In the genomic region with DNA sequence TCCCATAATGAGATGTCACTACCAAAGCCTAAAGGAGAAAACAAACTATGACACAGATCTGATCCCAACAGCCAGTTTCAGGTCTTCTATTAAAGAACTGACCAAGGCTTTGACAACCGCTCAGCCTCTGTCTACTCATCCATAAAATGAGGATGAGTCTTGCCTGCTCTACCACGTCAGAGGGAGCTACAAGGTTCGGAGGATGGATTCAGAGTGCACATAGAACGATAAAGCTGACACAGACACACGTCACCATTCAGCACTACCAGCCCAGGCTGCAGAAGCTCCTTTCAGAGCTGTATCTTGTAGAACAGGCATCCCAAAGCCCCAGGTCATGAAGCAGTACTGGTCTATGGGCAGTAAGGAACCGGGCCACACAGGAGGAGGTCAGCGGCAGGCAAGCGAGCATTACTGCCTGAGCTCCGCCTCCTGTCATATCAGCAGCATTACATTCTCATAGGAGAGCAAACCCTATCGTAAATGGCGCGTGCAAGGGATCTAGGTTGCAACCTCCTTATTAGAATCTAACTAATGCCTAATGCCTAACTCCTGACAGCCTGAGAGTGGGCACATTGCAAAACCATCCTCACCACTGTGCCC, we compare ENCODE assay signal across 1 cellular context.
TF ChIP-seq lines count a peak whose summit lies in the region.

No MANE protein-coding gene starts in this region.

TF ChIP-seq in K562, 482 proteins besides CTCF, POLR2A, EP300 and RAD21 (continues in another document):
- TF ChIP-seq, protein P1, sequence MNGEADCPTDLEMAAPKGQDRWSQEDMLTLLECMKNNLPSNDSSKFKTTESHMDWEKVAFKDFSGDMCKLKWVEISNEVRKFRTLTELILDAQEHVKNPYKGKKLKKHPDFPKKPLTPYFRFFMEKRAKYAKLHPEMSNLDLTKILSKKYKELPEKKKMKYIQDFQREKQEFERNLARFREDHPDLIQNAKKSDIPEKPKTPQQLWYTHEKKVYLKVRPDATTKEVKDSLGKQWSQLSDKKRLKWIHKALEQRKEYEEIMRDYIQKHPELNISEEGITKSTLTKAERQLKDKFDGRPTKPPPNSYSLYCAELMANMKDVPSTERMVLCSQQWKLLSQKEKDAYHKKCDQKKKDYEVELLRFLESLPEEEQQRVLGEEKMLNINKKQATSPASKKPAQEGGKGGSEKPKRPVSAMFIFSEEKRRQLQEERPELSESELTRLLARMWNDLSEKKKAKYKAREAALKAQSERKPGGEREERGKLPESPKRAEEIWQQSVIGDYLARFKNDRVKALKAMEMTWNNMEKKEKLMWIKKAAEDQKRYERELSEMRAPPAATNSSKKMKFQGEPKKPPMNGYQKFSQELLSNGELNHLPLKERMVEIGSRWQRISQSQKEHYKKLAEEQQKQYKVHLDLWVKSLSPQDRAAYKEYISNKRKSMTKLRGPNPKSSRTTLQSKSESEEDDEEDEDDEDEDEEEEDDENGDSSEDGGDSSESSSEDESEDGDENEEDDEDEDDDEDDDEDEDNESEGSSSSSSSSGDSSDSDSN (IDR thresholded peaks at IDR 0.05; ENCODE audit: borderline replicate concordance in 1 of 2, low read depth in 2 of 2, low read length in 2 of 2), result no peak
- TF ChIP-seq CTBP1 (IDR thresholded peaks at IDR 0.05; ENCODE audit: borderline replicate concordance) (peak; percentile 33; the same call in 1 of the 2 replicates), ZFP30 (CRISPR knock-in tag; IDR thresholded peaks at IDR 0.05; ENCODE audit: borderline replicate concordance) (no peak), BHLHE40 (IDR thresholded peaks at IDR 0.05; ENCODE audit: low read length) (no peak), HDAC2 (IDR thresholded peaks at IDR 0.05) (no peak), ZNF134 (CRISPR knock-in tag; conservative IDR thresholded peaks at IDR 0.05) (no peak), RUNX1 (IDR thresholded peaks at IDR 0.05; ENCODE audit: low read depth) (no peak), CREB1 (IDR thresholded peaks at IDR 0.05) (peak; percentile 76), CREB1 (CRISPR knock-in tag; IDR thresholded peaks at IDR 0.05) (peak; percentile 62), ATF1 (CRISPR knock-in tag; IDR thresholded peaks at IDR 0.05) (no peak), ATF1 (tag; IDR thresholded peaks at IDR 0.05) (peak; percentile 75), ZNF232 (CRISPR knock-in tag; IDR thresholded peaks at IDR 0.05) (no peak), FOSL1 (tag; conservative IDR thresholded peaks at IDR 0.05) (0 out of 2 replicates have a peak, but pooled peaks have one; percentile 16), CBFA2T3 (IDR thresholded peaks at IDR 0.05) (peak; percentile 43; the same call in 1 of the 2 replicates), ZNF239 (CRISPR knock-in tag; IDR thresholded peaks at IDR 0.05) (no peak), BRCA1 (IDR thresholded peaks at IDR 0.05) (no peak), BRCA1 (CRISPR knock-in tag; IDR thresholded peaks at IDR 0.05) (no peak)
- TF ChIP-seq, protein P2, sequence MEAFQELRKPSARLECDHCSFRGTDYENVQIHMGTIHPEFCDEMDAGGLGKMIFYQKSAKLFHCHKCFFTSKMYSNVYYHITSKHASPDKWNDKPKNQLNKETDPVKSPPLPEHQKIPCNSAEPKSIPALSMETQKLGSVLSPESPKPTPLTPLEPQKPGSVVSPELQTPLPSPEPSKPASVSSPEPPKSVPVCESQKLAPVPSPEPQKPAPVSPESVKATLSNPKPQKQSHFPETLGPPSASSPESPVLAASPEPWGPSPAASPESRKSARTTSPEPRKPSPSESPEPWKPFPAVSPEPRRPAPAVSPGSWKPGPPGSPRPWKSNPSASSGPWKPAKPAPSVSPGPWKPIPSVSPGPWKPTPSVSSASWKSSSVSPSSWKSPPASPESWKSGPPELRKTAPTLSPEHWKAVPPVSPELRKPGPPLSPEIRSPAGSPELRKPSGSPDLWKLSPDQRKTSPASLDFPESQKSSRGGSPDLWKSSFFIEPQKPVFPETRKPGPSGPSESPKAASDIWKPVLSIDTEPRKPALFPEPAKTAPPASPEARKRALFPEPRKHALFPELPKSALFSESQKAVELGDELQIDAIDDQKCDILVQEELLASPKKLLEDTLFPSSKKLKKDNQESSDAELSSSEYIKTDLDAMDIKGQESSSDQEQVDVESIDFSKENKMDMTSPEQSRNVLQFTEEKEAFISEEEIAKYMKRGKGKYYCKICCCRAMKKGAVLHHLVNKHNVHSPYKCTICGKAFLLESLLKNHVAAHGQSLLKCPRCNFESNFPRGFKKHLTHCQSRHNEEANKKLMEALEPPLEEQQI (IDR thresholded peaks at IDR 0.05), result no peak
- TF ChIP-seq, protein P3, sequence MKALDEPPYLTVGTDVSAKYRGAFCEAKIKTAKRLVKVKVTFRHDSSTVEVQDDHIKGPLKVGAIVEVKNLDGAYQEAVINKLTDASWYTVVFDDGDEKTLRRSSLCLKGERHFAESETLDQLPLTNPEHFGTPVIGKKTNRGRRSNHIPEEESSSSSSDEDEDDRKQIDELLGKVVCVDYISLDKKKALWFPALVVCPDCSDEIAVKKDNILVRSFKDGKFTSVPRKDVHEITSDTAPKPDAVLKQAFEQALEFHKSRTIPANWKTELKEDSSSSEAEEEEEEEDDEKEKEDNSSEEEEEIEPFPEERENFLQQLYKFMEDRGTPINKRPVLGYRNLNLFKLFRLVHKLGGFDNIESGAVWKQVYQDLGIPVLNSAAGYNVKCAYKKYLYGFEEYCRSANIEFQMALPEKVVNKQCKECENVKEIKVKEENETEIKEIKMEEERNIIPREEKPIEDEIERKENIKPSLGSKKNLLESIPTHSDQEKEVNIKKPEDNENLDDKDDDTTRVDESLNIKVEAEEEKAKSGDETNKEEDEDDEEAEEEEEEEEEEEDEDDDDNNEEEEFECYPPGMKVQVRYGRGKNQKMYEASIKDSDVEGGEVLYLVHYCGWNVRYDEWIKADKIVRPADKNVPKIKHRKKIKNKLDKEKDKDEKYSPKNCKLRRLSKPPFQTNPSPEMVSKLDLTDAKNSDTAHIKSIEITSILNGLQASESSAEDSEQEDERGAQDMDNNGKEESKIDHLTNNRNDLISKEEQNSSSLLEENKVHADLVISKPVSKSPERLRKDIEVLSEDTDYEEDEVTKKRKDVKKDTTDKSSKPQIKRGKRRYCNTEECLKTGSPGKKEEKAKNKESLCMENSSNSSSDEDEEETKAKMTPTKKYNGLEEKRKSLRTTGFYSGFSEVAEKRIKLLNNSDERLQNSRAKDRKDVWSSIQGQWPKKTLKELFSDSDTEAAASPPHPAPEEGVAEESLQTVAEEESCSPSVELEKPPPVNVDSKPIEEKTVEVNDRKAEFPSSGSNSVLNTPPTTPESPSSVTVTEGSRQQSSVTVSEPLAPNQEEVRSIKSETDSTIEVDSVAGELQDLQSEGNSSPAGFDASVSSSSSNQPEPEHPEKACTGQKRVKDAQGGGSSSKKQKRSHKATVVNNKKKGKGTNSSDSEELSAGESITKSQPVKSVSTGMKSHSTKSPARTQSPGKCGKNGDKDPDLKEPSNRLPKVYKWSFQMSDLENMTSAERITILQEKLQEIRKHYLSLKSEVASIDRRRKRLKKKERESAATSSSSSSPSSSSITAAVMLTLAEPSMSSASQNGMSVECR (CRISPR knock-in tag; IDR thresholded peaks at IDR 0.05), result no peak
- TF ChIP-seq, protein P4, sequence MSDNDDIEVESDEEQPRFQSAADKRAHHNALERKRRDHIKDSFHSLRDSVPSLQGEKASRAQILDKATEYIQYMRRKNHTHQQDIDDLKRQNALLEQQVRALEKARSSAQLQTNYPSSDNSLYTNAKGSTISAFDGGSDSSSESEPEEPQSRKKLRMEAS (CRISPR knock-in tag; IDR thresholded peaks at IDR 0.05), result no peak
- TF ChIP-seq, protein P5, sequence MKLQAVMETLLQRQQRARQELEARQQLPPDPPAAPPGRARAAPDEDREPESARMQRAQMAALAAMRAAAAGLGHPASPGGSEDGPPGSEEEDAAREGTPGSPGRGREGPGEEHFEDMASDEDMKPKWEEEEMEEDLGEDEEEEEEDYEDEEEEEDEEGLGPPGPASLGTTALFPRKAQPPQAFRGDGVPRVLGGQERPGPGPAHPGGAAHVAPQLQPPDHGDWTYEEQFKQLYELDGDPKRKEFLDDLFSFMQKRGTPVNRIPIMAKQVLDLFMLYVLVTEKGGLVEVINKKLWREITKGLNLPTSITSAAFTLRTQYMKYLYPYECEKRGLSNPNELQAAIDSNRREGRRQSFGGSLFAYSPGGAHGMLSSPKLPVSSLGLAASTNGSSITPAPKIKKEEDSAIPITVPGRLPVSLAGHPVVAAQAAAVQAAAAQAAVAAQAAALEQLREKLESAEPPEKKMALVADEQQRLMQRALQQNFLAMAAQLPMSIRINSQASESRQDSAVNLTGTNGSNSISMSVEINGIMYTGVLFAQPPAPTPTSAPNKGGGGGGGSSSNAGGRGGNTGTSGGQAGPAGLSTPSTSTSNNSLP (IDR thresholded peaks at IDR 0.05; ENCODE audit: borderline replicate concordance, low read depth, low read length), result no peak
- TF ChIP-seq, protein P6, sequence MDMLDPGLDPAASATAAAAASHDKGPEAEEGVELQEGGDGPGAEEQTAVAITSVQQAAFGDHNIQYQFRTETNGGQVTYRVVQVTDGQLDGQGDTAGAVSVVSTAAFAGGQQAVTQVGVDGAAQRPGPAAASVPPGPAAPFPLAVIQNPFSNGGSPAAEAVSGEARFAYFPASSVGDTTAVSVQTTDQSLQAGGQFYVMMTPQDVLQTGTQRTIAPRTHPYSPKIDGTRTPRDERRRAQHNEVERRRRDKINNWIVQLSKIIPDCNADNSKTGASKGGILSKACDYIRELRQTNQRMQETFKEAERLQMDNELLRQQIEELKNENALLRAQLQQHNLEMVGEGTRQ (CRISPR knock-in tag; IDR thresholded peaks at IDR 0.05), result no peak
- TF ChIP-seq, protein P7, sequence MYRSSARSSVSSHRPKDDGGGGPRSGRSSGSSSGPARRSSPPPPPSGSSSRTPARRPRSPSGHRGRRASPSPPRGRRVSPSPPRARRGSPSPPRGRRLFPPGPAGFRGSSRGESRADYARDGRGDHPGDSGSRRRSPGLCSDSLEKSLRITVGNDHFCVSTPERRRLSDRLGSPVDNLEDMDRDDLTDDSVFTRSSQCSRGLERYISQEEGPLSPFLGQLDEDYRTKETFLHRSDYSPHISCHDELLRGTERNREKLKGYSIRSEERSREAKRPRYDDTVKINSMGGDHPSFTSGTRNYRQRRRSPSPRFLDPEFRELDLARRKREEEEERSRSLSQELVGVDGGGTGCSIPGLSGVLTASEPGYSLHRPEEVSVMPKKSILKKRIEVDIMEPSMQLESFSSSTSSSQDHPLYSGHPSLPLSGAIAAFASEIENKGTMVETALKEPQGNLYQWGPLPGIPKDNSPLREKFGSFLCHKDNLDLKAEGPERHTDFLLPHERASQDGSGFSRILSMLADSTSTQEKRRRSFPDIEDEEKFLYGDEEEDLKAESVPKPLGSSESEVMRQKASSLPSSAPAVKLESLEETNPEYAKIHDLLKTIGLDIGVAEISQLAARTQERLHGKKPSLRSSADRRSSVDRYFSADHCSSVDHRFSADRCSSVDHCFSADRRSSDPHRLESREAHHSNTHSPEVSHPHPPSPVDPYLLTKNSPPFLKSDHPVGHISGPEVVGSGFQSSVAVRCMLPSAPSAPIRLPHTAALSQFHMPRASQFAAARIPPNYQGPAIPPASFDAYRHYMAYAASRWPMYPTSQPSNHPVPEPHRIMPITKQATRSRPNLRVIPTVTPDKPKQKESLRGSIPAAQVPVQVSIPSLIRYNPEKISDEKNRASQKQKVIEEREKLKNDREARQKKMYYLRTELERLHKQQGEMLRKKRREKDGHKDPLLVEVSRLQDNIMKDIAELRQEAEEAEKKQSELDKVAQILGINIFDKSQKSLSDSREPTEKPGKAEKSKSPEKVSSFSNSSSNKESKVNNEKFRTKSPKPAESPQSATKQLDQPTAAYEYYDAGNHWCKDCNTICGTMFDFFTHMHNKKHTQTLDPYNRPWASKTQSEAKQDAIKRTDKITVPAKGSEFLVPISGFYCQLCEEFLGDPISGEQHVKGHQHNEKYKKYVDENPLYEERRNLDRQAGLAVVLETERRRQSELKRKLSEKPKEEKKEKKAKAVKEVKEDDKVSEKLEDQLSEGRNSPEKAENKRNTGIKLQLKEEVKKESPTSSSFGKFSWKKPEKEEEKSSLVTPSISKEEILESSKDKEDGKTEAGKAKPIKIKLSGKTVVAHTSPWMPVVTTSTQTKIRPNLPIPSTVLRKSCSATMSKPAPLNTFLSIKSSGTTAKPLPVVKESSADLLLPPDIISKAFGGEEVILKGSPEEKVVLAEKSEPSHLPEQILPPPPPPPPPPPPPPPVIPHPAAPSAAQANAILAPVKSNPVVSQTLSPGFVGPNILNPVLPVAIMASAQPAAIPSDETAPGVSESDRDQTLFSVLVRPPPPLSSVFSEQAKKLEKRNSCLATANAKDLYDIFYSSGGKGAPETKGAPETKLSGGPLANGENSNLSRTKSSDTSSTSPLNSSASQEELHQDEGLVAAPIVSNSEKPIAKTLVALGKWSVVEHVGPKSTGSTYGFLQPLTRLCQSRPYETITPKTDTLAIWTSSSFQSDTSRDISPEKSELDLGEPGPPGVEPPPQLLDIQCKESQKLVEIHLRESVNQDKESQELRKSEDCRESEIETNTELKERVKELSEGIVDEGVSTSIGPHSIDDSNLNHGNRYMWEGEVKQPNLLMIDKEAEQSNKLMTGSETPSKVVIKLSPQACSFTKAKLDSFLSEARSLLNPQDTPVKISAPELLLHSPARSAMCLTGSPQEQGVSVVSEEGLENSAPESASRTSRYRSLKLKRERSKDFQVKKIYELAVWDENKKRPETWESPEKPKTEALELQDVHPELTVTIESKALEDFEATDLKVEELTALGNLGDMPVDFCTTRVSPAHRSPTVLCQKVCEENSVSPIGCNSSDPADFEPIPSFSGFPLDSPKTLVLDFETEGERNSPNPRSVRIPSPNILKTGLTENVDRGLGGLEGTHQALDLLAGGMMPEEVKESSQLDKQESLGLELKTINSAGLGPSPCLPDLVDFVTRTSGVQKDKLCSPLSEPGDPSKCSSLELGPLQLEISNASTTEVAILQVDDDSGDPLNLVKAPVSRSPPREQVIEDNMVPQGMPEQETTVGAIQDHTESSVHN (IDR thresholded peaks at IDR 0.05; ENCODE audit: borderline replicate concordance in 1 of 2, low read depth in 1 of 2), result no peak
